Comparison of ENCODE assay signal across 31 cellular contexts in genomic region chr12:57729321-57729844, GRCh38. TPM values are rescaled to one million over a fixed set of nuclear protein-coding genes. Genes with fewer than 3 reads are reported as not detected.
DNase-seq lines count a peak whose midpoint lies in the region; ATAC-seq and TF ChIP-seq lines count a peak whose summit lies in the region.
"Had no signal": no experiment of that assay in that cellular context is flagged by ENCODE, and none has a peak within 500 bp of the region (broad histone marks: within the 10 kb centered on the region; RNA-seq: fewer than 3 reads in every experiment).

No MANE protein-coding gene starts in this region.

- H3K4me1 ChIP-seq in osteoblast (ENCODE audit: insufficient read depth, low read length): peaks cover 4% of the 10 kb centered on the region
- H3K4me1 ChIP-seq: colonic mucosa had no signal

- H3K4me3 ChIP-seq in osteoblast (ENCODE audit: insufficient read depth, low read length): no peak overlapping the region
- H3K4me3 ChIP-seq: breast epithelium, colonic mucosa, SJCRH30, transverse colon had no signal

- no peak overlapping the region for H3K4me3 Mint-ChIP-seq in activated CD8-positive, alpha-beta memory T cell treated with anti-CD3 and anti-CD28 coated beads, Interleukin-2, amount 10 ng/mL, durations not matched to agents 7 days and 5 days
- no peak overlapping the region for H3K4me3 Mint-ChIP-seq in activated T-helper 1 cell treated with anti-CD3 and anti-CD28 coated beads, Interleukin-12 subunit alpha, Interleukin-12 subunit beta, Interleukin-2, Interleukin-4 antibody, amounts not matched to agents 30 ng/mL and 10 ng/mL and 1 ng/mL, durations not matched to agents 14 hours and 24 hours and 36 hours
- H3K4me3 Mint-ChIP-seq in Calu3 (ENCODE audit: low read depth, unreplicated experiment): no peak overlapping the region
- H3K4me3 Mint-ChIP-seq: activated T-helper 17 cell treated with anti-CD3 and anti-CD28 coated beads, Interleukin-2, amount 50 U/mL, for 72 hours had no signal

- CTCF ChIA-PET in activated CD8-positive, alpha-beta memory T cell treated with anti-CD3 and anti-CD28 coated beads, Interleukin-2, amount 10 ng/mL, durations not matched to agents 7 days and 5 days (lab: Charles Lee): no interaction called here
- CTCF ChIA-PET in Calu3 (lab: Charles Lee): interaction anchor here (0.6 to 0.7 kb wide), 2 partner anchors 72 to 618 kb away, joined by 4 to 5 read pairs; no protein-coding TSS in a partner anchor

- no peaks in the 10 kb centered on the region for H3K9me3 ChIP-seq in osteoblast (ENCODE audit: low read depth, low read length)
- H3K9me3 ChIP-seq: breast epithelium, colonic mucosa, SJCRH30, transverse colon had no signal

- in situ Hi-C loops in G401 (cut with HindIII; ENCODE audit: low sequenced_read_pairs): no loop called here

- no peak overlapping the region for H2AFZ ChIP-seq in osteoblast (ENCODE audit: low read length)

- no peaks in the 10 kb centered on the region for H3K36me3 ChIP-seq in osteoblast (ENCODE audit: insufficient read depth, low read length)
- H3K36me3 ChIP-seq: breast epithelium, colonic mucosa, SJCRH30, transverse colon had no signal

- peaks cover 57% of the 10 kb centered on the region for H3K36me3 Mint-ChIP-seq in activated CD8-positive, alpha-beta memory T cell treated with anti-CD3 and anti-CD28 coated beads, Interleukin-2, amount 10 ng/mL, durations not matched to agents 7 days and 5 days
- H3K36me3 Mint-ChIP-seq in activated T-helper 1 cell treated with anti-CD3 and anti-CD28 coated beads, Interleukin-12 subunit alpha, Interleukin-12 subunit beta, Interleukin-2, Interleukin-4 antibody, amounts not matched to agents 30 ng/mL and 10 ng/mL and 1 ng/mL, durations not matched to agents 14 hours and 24 hours and 36 hours (ENCODE audit: low read depth): peaks cover 41% of the 10 kb centered on the region
- peaks cover 12% of the 10 kb centered on the region for H3K36me3 Mint-ChIP-seq in Calu3 (ENCODE audit: insufficient read depth, unreplicated experiment)

- H3K27ac Mint-ChIP-seq in activated CD8-positive, alpha-beta memory T cell treated with anti-CD3 and anti-CD28 coated beads, Interleukin-2, amount 10 ng/mL, durations not matched to agents 7 days and 5 days: no peak overlapping the region
- H3K27ac Mint-ChIP-seq in activated T-helper 1 cell treated with anti-CD3 and anti-CD28 coated beads, Interleukin-12 subunit alpha, Interleukin-12 subunit beta, Interleukin-2, Interleukin-4 antibody, amounts not matched to agents 30 ng/mL and 10 ng/mL and 1 ng/mL, durations not matched to agents 14 hours and 24 hours and 36 hours: peak overlapping the region; percentile 8
- no peak overlapping the region for H3K27ac Mint-ChIP-seq in Calu3 (ENCODE audit: unreplicated experiment)

- peaks cover 27% of the 10 kb centered on the region for H3K27me3 ChIP-seq in osteoblast (ENCODE audit: insufficient read depth, low read length)
- H3K27me3 ChIP-seq: SJCRH30 had no signal

- no peaks in the 10 kb centered on the region for H3K79me2 ChIP-seq in osteoblast (ENCODE audit: insufficient read depth, low read length)

- no TSS peak for BruUV-seq in Calu3 (replicated peaks; lab: Mats Ljungman, UMichigan)

- no peak overlapping the region for H3K4me2 ChIP-seq in osteoblast (ENCODE audit: insufficient read depth, low read length)

- peak; percentile 37 for DNase-seq in activated CD8-positive, alpha-beta memory T cell treated with anti-CD3 and anti-CD28 coated beads, Interleukin-2, amount 10 ng/mL, durations not matched to agents 7 days and 5 days
- DNase-seq in activated CD8-positive, alpha-beta memory T cell treated with anti-CD3 and anti-CD28 coated beads for 24 hours: no peak
- DNase-seq in G401 (ENCODE audit: low spot score) (peak; percentile 4), osteoblast (ENCODE audit: insufficient read length, low spot score, missing footprints) (peak; percentile 76), NCI-H1436 treated with DMSO at 0.1 percent for 48 hours (lab: John Stamatoyannopoulos, UW) (no peak), Calu3 (no peak)
- no peak for DNase-seq in activated T-helper 1 cell treated with anti-CD3 and anti-CD28 coated beads, Interleukin-12 subunit alpha, Interleukin-12 subunit beta, Interleukin-2, Interleukin-4 antibody, amounts not matched to agents 30 ng/mL and 10 ng/mL and 1 ng/mL, durations not matched to agents 14 hours and 24 hours and 36 hours (ENCODE audit: low spot score)
- DNase-seq in central memory CD4-positive, alpha-beta T cell: no peak
- DNase-seq: 8988T; activated CD4-positive, alpha-beta T cell treated with anti-CD3 and anti-CD28 coated beads for 4 hours; activated naive CD4-positive, alpha-beta T cell treated with anti-CD3 and anti-CD28 coated beads, Interleukin-2, amount 50 U/mL, for 16 hours; colonic mucosa; effector CD8-positive, alpha-beta T cell; erythroblast; glutamatergic neuron; GOT3; left ventricle myocardium superior; mesendoderm; NCI-H1092; NCI-H1694 treated with DMSO at 0.1 percent for 48 hours; NCI-H446 treated with DMSO at 0.1 percent for 48 hours; NCI-H82; nucleus accumbens; stimulated activated CD4-positive, alpha-beta T cell treated with anti-CD3 and anti-CD28 coated beads, Interleukin-4, amount 100 ng/mL, for 1 hour; SW 1271; T1000; transverse colon; WERI-Rb-1 had no signal

- H3K4me1 Mint-ChIP-seq in activated CD8-positive, alpha-beta memory T cell treated with anti-CD3 and anti-CD28 coated beads, Interleukin-2, amount 10 ng/mL, durations not matched to agents 7 days and 5 days: peaks cover 2% of the 10 kb centered on the region
- no peaks in the 10 kb centered on the region for H3K4me1 Mint-ChIP-seq in activated T-helper 1 cell treated with anti-CD3 and anti-CD28 coated beads, Interleukin-12 subunit alpha, Interleukin-12 subunit beta, Interleukin-2, Interleukin-4 antibody, amounts not matched to agents 30 ng/mL and 10 ng/mL and 1 ng/mL, durations not matched to agents 14 hours and 24 hours and 36 hours (ENCODE audit: low read depth)
- H3K4me1 Mint-ChIP-seq in Calu3 (ENCODE audit: low read depth, unreplicated experiment): peaks cover 11% of the 10 kb centered on the region

- no peaks in the 10 kb centered on the region for H3K9me3 Mint-ChIP-seq in activated CD8-positive, alpha-beta memory T cell treated with anti-CD3 and anti-CD28 coated beads, Interleukin-2, amount 10 ng/mL, durations not matched to agents 7 days and 5 days (ENCODE audit: low read depth)
- no peaks in the 10 kb centered on the region for H3K9me3 Mint-ChIP-seq in activated T-helper 1 cell treated with anti-CD3 and anti-CD28 coated beads, Interleukin-12 subunit alpha, Interleukin-12 subunit beta, Interleukin-2, Interleukin-4 antibody, amounts not matched to agents 30 ng/mL and 10 ng/mL and 1 ng/mL, durations not matched to agents 14 hours and 24 hours and 36 hours
- H3K9me3 Mint-ChIP-seq in Calu3 (ENCODE audit: low read depth, unreplicated experiment): no peaks in the 10 kb centered on the region
- H3K9me3 Mint-ChIP-seq: activated T-helper 17 cell treated with anti-CD3 and anti-CD28 coated beads, Interleukin-2, amount 50 U/mL, for 72 hours had no signal

- ATAC-seq in activated CD8-positive, alpha-beta memory T cell treated with anti-CD3 and anti-CD28 coated beads, Interleukin-2, amount 10 ng/mL, durations not matched to agents 7 days and 5 days: no peak
- ATAC-seq: activated T-helper 17 cell treated with anti-CD3 and anti-CD28 coated beads, Interleukin-2, amount 50 U/mL, for 72 hours; left ventricle myocardium superior had no signal

- no peaks in the 10 kb centered on the region for H3K27me3 Mint-ChIP-seq in activated CD8-positive, alpha-beta memory T cell treated with anti-CD3 and anti-CD28 coated beads, Interleukin-2, amount 10 ng/mL, durations not matched to agents 7 days and 5 days
- H3K27me3 Mint-ChIP-seq in activated T-helper 1 cell treated with anti-CD3 and anti-CD28 coated beads, Interleukin-12 subunit alpha, Interleukin-12 subunit beta, Interleukin-2, Interleukin-4 antibody, amounts not matched to agents 30 ng/mL and 10 ng/mL and 1 ng/mL, durations not matched to agents 14 hours and 24 hours and 36 hours (ENCODE audit: insufficient read depth): no peaks in the 10 kb centered on the region
- H3K27me3 Mint-ChIP-seq in Calu3 (ENCODE audit: unreplicated experiment): peaks cover 86% of the 10 kb centered on the region
- H3K27me3 Mint-ChIP-seq: activated T-helper 17 cell treated with anti-CD3 and anti-CD28 coated beads, Interleukin-2, amount 50 U/mL, for 72 hours had no signal

- H3K27ac ChIP-seq in osteoblast (ENCODE audit: low read depth, low read length): no peak overlapping the region
- H3K27ac ChIP-seq: breast epithelium, colonic mucosa, SJCRH30, transverse colon, WERI-Rb-1 had no signal

- H4K20me1 ChIP-seq in osteoblast (ENCODE audit: insufficient read depth, low read length): peaks cover 4% of the 10 kb centered on the region

- intact Hi-C loops in activated T-helper 1 cell treated with anti-CD3 and anti-CD28 coated beads, Interleukin-12 subunit alpha, Interleukin-12 subunit beta, Interleukin-2, Interleukin-4 antibody, amounts not matched to agents 30 ng/mL and 10 ng/mL and 1 ng/mL, durations not matched to agents 14 hours and 24 hours and 36 hours (cut with micrococcal nuclease): no loop called here
- intact Hi-C loops in Calu3 (cut with micrococcal nuclease; ENCODE audit: unreplicated experiment): no loop called here

- no peak for TF ChIP-seq CTCF in osteoblast (IDR thresholded peaks at IDR 0.05; ENCODE audit: extremely low read depth, low read depth, low read length)
- TF ChIP-seq CTCF in Calu3 (IDR thresholded peaks at IDR 0.05; ENCODE audit: unreplicated experiment): no peak

RNA-seq across cellular contexts. Expression of gene AGAP2, which starts 9.2 kb away (rescaled TPM):
- total RNA-seq in activated CD8-positive, alpha-beta memory T cell treated with anti-CD3 and anti-CD28 coated beads, Interleukin-2, amount 10 ng/mL, durations not matched to agents 7 days and 5 days: 10 to 100 TPM; 70.7 to 72.7 TPM
- total RNA-seq in G401 (2014; rRNA removed; shearing (Covaris generic)): 11.0 and 11.3 TPM in 2 replicates
- total RNA-seq in activated T-helper 1 cell treated with anti-CD3 and anti-CD28 coated beads, Interleukin-12 subunit alpha, Interleukin-12 subunit beta, Interleukin-2, Interleukin-4 antibody, amounts not matched to agents 30 ng/mL and 10 ng/mL and 1 ng/mL, durations not matched to agents 14 hours and 24 hours and 36 hours: 31.5 and 33.4 TPM in 2 replicates
- 0.29 and 0.72 TPM in 2 replicates for total RNA-seq in osteoblast
- 0.57 and 0.59 TPM in 2 replicates for total RNA-seq in Calu3 (2022)

RNA-seq across cellular contexts. Expression of gene TSPAN31, which starts 15.5 kb away (rescaled TPM):
- total RNA-seq in activated CD8-positive, alpha-beta memory T cell treated with anti-CD3 and anti-CD28 coated beads, Interleukin-2, amount 10 ng/mL, durations not matched to agents 7 days and 5 days: 10 to 100 TPM in 1 of 2 experiments, 1 to 10 TPM in 1; 10.0 to 19.4 TPM
- total RNA-seq in G401 (2014; rRNA removed; shearing (Covaris generic)): 30.5 and 46.9 TPM in 2 replicates
- total RNA-seq in activated T-helper 1 cell treated with anti-CD3 and anti-CD28 coated beads, Interleukin-12 subunit alpha, Interleukin-12 subunit beta, Interleukin-2, Interleukin-4 antibody, amounts not matched to agents 30 ng/mL and 10 ng/mL and 1 ng/mL, durations not matched to agents 14 hours and 24 hours and 36 hours: 24.0 and 24.5 TPM in 2 replicates
- total RNA-seq in osteoblast (37.4 and 41.6 TPM in 2 replicates), Calu3 (2022) (40.2 and 46.7 TPM in 2 replicates)

RNA-seq across cellular contexts. Expression of gene CDK4, which starts 22.7 kb away (rescaled TPM):
- total RNA-seq in activated CD8-positive, alpha-beta memory T cell treated with anti-CD3 and anti-CD28 coated beads, Interleukin-2, amount 10 ng/mL, durations not matched to agents 7 days and 5 days: 100 to 1,000 TPM; 127 to 167 TPM
- 721 and 790 TPM in 2 replicates for total RNA-seq in G401 (2014; rRNA removed; shearing (Covaris generic))
- total RNA-seq in activated T-helper 1 cell treated with anti-CD3 and anti-CD28 coated beads, Interleukin-12 subunit alpha, Interleukin-12 subunit beta, Interleukin-2, Interleukin-4 antibody, amounts not matched to agents 30 ng/mL and 10 ng/mL and 1 ng/mL, durations not matched to agents 14 hours and 24 hours and 36 hours: 218 and 227 TPM in 2 replicates
- total RNA-seq in osteoblast: 275 and 293 TPM in 2 replicates
- total RNA-seq in Calu3 (2022): 188 and 199 TPM in 2 replicates

RNA-seq across cellular contexts. Expression of gene MARCHF9, which starts 25.5 kb away (rescaled TPM):
- total RNA-seq in activated CD8-positive, alpha-beta memory T cell treated with anti-CD3 and anti-CD28 coated beads, Interleukin-2, amount 10 ng/mL, durations not matched to agents 7 days and 5 days: 10 to 100 TPM; 21.0 to 24.9 TPM
- total RNA-seq in G401 (2014; rRNA removed; shearing (Covaris generic)): 7.2 and 14.2 TPM in 2 replicates
- total RNA-seq in activated T-helper 1 cell treated with anti-CD3 and anti-CD28 coated beads, Interleukin-12 subunit alpha, Interleukin-12 subunit beta, Interleukin-2, Interleukin-4 antibody, amounts not matched to agents 30 ng/mL and 10 ng/mL and 1 ng/mL, durations not matched to agents 14 hours and 24 hours and 36 hours: 21.2 and 21.8 TPM in 2 replicates
- total RNA-seq in osteoblast (0.59 and 0.72 TPM in 2 replicates), Calu3 (2022) (39.0 and 42.4 TPM in 2 replicates)

RNA-seq across cellular contexts. Expression of gene OS9, which starts 35.5 kb away (rescaled TPM):
- 100 to 1,000 TPM; 117 to 123 TPM for total RNA-seq in activated CD8-positive, alpha-beta memory T cell treated with anti-CD3 and anti-CD28 coated beads, Interleukin-2, amount 10 ng/mL, durations not matched to agents 7 days and 5 days
- total RNA-seq in G401 (2014; rRNA removed; shearing (Covaris generic)): 106 and 134 TPM in 2 replicates
- total RNA-seq in activated T-helper 1 cell treated with anti-CD3 and anti-CD28 coated beads, Interleukin-12 subunit alpha, Interleukin-12 subunit beta, Interleukin-2, Interleukin-4 antibody, amounts not matched to agents 30 ng/mL and 10 ng/mL and 1 ng/mL, durations not matched to agents 14 hours and 24 hours and 36 hours: 99.6 and 100.0 TPM in 2 replicates
- total RNA-seq in osteoblast (152 and 211 TPM in 2 replicates), Calu3 (2022) (221 and 258 TPM in 2 replicates)

Comparison
In these comparisons a context has a peak if more than half of its experiments do, and no peak if none do; other contexts are left out.
1. DNase-seq: peak in activated CD8-positive, alpha-beta memory T cell treated with anti-CD3 and anti-CD28 coated beads, Interleukin-2, amount 10 ng/mL, durations not matched to agents 7 days and 5 days (single experiment), G401 (single experiment) and osteoblast (single experiment); none in activated CD8-positive, alpha-beta memory T cell treated with anti-CD3 and anti-CD28 coated beads for 24 hours (single experiment), activated T-helper 1 cell treated with anti-CD3 and anti-CD28 coated beads, Interleukin-12 subunit alpha, Interleukin-12 subunit beta, Interleukin-2, Interleukin-4 antibody, amounts not matched to agents 30 ng/mL and 10 ng/mL and 1 ng/mL, durations not matched to agents 14 hours and 24 hours and 36 hours (single experiment), NCI-H1436 treated with DMSO at 0.1 percent for 48 hours (single experiment), Calu3 (single experiment) and central memory CD4-positive, alpha-beta T cell (single experiment).